ENCODE assay signal across 8 cellular contexts in the genomic region with DNA sequence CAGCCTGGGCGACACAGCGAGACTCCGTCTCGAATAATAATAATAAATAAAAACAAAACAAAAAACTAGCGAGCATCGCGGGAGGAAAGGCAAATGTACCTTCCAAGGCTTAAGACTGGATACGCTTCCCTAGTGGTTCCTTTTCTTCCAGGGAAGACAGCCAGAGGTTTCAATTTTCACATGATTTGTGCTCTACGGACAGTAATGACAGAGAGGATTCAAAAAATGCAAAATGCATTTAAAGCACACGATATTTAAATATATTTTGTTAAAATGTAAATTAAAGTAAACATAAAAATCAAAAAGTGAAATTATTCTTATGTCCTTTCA. TPM values are rescaled to one million over a fixed set of nuclear protein-coding genes. Genes with fewer than 3 reads are reported as not detected.
DNase-seq lines count a peak whose midpoint lies in the region; ATAC-seq and TF ChIP-seq lines count a peak whose summit lies in the region.

No MANE protein-coding gene starts in this region.

- no peaks in the 10 kb centered on the region for H3K36me3 ChIP-seq in CD4-positive, CD25-positive, alpha-beta regulatory T cell (ENCODE audit: control insufficient read depth, insufficient read depth, low read length)
- H3K36me3 ChIP-seq in MG63 (no peaks in the 10 kb centered on the region), thyroid gland (no peaks in the 10 kb centered on the region)

- H3K4me3 Mint-ChIP-seq in CD4-positive, CD25-positive, alpha-beta regulatory T cell = peak overlapping the region; percentile 83 to 99 (median 96)
- peak overlapping the region; percentile 88 for H3K4me3 Mint-ChIP-seq in nephron progenitor cell

- ATAC-seq in CD4-positive, CD25-positive, alpha-beta regulatory T cell (ENCODE audit: low read depth in 2 of 2) = no peak
- ATAC-seq in sciatic nerve (no peak), GM21737 (IDR thresholded peaks at IDR 0.05; ENCODE audit: unreplicated experiment) (no peak)

- peaks cover 27 to 57% (median 34%) of the 10 kb centered on the region in 4 donors for H3K4me1 Mint-ChIP-seq in CD4-positive, CD25-positive, alpha-beta regulatory T cell
- peaks cover 15% of the 10 kb centered on the region for H3K4me1 Mint-ChIP-seq in nephron progenitor cell

- no peak for TF ChIP-seq CTCF in choroid plexus epithelial cell (conservative IDR thresholded peaks at IDR 0.05; ENCODE audit: low read depth, low read length)
- TF ChIP-seq CTCF in nephron progenitor cell (IDR thresholded peaks at IDR 0.05) = no peak
- TF ChIP-seq CTCF in thyroid gland (IDR thresholded peaks at IDR 0.05) = no peak

- no peaks in the 10 kb centered on the region for H3K27me3 ChIP-seq in CD4-positive, CD25-positive, alpha-beta regulatory T cell (ENCODE audit: control insufficient read depth, insufficient read depth, low read length)
- H3K27me3 ChIP-seq in MG63 (no peaks in the 10 kb centered on the region), thyroid gland (no peaks in the 10 kb centered on the region)

- peaks cover 0 to 16% (median 2%) of the 10 kb centered on the region in 7 donors for H3K9me3 Mint-ChIP-seq in CD4-positive, CD25-positive, alpha-beta regulatory T cell
- H3K9me3 Mint-ChIP-seq in nephron progenitor cell = peaks cover 6% of the 10 kb centered on the region

- peak overlapping the region; percentile 91 to 100 (median 93) for H3K27ac Mint-ChIP-seq in CD4-positive, CD25-positive, alpha-beta regulatory T cell
- no peak overlapping the region for H3K27ac Mint-ChIP-seq in nephron progenitor cell

- H3K27me3 Mint-ChIP-seq in CD4-positive, CD25-positive, alpha-beta regulatory T cell = peaks cover 35% of the 10 kb centered on the region
- H3K27me3 Mint-ChIP-seq in nephron progenitor cell (ENCODE audit: low read depth, poor library complexity) = peaks cover 52% of the 10 kb centered on the region

- intact Hi-C loops in sciatic nerve (cut with DNase I) (no loop called here), thyroid gland (cut with DNase I) (no loop called here)

- 36 to 40% methylated on average over 10 of the region's 10 CpGs for WGBS in thyroid gland, 2 donors

- DNase-seq in CD4-positive, CD25-positive, alpha-beta regulatory T cell = no peak
- no peak for DNase-seq in MG63
- DNase-seq in choroid plexus epithelial cell (ENCODE audit: low read depth) = no peak
- no peak for DNase-seq in nephron progenitor cell
- DNase-seq in sciatic nerve (ENCODE audit: low spot score) = no peak
- no peak for DNase-seq in stimulated activated CD4-positive, alpha-beta T cell treated with anti-CD3 and anti-CD28 coated beads, Interleukin-15, amount 100 ng/mL, for 24 hours
- no peak for DNase-seq in thyroid gland

- H3K4me1 ChIP-seq in CD4-positive, CD25-positive, alpha-beta regulatory T cell (ENCODE audit: control insufficient read depth, insufficient read depth, low read length, poor library complexity, severe bottlenecking) = peaks cover 22% of the 10 kb centered on the region
- peaks cover 8 to 20% of the 10 kb centered on the region in 2 donors for H3K4me1 ChIP-seq in thyroid gland

- peak overlapping the region; percentile 35 for H3K4me3 ChIP-seq in CD4-positive, CD25-positive, alpha-beta regulatory T cell (ENCODE audit: low read depth, low read length)
- H3K4me3 ChIP-seq in MG63 (peak overlapping the region; percentile 53), choroid plexus epithelial cell (ENCODE audit: low read depth, low read length) (peak overlapping the region; percentile 48), thyroid gland (replicated peaks in 1 of 3) (peak overlapping the region in 1 of 3 donors; percentile 4)

- peaks cover 9% of the 10 kb centered on the region for H3K36me3 Mint-ChIP-seq in CD4-positive, CD25-positive, alpha-beta regulatory T cell
- H3K36me3 Mint-ChIP-seq in nephron progenitor cell (ENCODE audit: low read depth) = no peaks in the 10 kb centered on the region

- no peak for TF ChIP-seq POLR2A in thyroid gland (IDR thresholded peaks at IDR 0.05)

- no peaks in the 10 kb centered on the region for H3K9me3 ChIP-seq in CD4-positive, CD25-positive, alpha-beta regulatory T cell (ENCODE audit: control insufficient read depth in 2 of 2, low read length in 2 of 2)
- H3K9me3 ChIP-seq in MG63 = no peaks in the 10 kb centered on the region
- H3K9me3 ChIP-seq in thyroid gland = no peaks in the 10 kb centered on the region

- H3K27ac ChIP-seq in CD4-positive, CD25-positive, alpha-beta regulatory T cell (ENCODE audit: insufficient read depth, low read length, poor library complexity, severe bottlenecking) = peak overlapping the region; percentile 72
- peak overlapping the region in 1 of 3 donors; percentile 63 for H3K27ac ChIP-seq in thyroid gland

RNA-seq across cellular contexts. Expression of gene TRIM41, which starts 4.3 kb away (rescaled TPM):
- 40.8 TPM for total RNA-seq in CD4-positive, CD25-positive, alpha-beta regulatory T cell
- 1 to 10 TPM in 2 of 4 donors, under 1 TPM in 2; 0.67 to 1.6 (median 0.87) TPM for polyA plus RNA-seq in CD4-positive, CD25-positive, alpha-beta regulatory T cell
- 31.9 and 43.0 TPM in 2 replicates for total RNA-seq in MG63 (2014; rRNA removed; shearing (Covaris generic); ENCODE audit: low replicate concordance)
- total RNA-seq in sciatic nerve = 24.6 TPM
- total RNA-seq in thyroid gland = 10 to 100 TPM; 18.8 to 31.1 (median 22.8) TPM

RNA-seq across cellular contexts. Expression of gene TRIM7, which starts 13.8 kb away (rescaled TPM):
- 0.72 TPM for total RNA-seq in CD4-positive, CD25-positive, alpha-beta regulatory T cell
- under 1 TPM in 2 of 4 donors, not detected in 2; 0.16 to 0.47 TPM for polyA plus RNA-seq in CD4-positive, CD25-positive, alpha-beta regulatory T cell
- 15.6 and 22.6 TPM in 2 replicates for total RNA-seq in MG63 (2014; rRNA removed; shearing (Covaris generic); ENCODE audit: low replicate concordance)
- 3.2 TPM for total RNA-seq in sciatic nerve
- 10 to 100 TPM; 12.3 to 14.2 (median 13.0) TPM for total RNA-seq in thyroid gland

RNA-seq across cellular contexts. Expression of gene RACK1, which starts 24.9 kb away (rescaled TPM):
- 1,838 TPM for total RNA-seq in CD4-positive, CD25-positive, alpha-beta regulatory T cell
- 1,000 to 10,000 TPM; 2,227 to 2,760 (median 2,470) TPM for polyA plus RNA-seq in CD4-positive, CD25-positive, alpha-beta regulatory T cell
- total RNA-seq in MG63 (2014; rRNA removed; shearing (Covaris generic); ENCODE audit: low replicate concordance) = 8,781 and 10,327 TPM in 2 replicates
- total RNA-seq in sciatic nerve (1,122 TPM), thyroid gland (1,000 to 10,000 TPM; 2,254 to 3,332 (median 2,569) TPM)

RNA-seq across cellular contexts. Expression of gene TRIM52, which starts 42.2 kb away (rescaled TPM):
- 40.3 TPM for total RNA-seq in CD4-positive, CD25-positive, alpha-beta regulatory T cell
- 10 to 100 TPM; 28.0 to 39.9 (median 35.0) TPM for polyA plus RNA-seq in CD4-positive, CD25-positive, alpha-beta regulatory T cell
- total RNA-seq in MG63 (2014; rRNA removed; shearing (Covaris generic); ENCODE audit: low replicate concordance) = 3.9 and 5.8 TPM in 2 replicates
- total RNA-seq in sciatic nerve (14.1 TPM), thyroid gland (10 to 100 TPM; 14.8 to 30.8 (median 23.8) TPM)
